Comparison of ENCODE assay signal across 1 cellular context in the genomic region with DNA sequence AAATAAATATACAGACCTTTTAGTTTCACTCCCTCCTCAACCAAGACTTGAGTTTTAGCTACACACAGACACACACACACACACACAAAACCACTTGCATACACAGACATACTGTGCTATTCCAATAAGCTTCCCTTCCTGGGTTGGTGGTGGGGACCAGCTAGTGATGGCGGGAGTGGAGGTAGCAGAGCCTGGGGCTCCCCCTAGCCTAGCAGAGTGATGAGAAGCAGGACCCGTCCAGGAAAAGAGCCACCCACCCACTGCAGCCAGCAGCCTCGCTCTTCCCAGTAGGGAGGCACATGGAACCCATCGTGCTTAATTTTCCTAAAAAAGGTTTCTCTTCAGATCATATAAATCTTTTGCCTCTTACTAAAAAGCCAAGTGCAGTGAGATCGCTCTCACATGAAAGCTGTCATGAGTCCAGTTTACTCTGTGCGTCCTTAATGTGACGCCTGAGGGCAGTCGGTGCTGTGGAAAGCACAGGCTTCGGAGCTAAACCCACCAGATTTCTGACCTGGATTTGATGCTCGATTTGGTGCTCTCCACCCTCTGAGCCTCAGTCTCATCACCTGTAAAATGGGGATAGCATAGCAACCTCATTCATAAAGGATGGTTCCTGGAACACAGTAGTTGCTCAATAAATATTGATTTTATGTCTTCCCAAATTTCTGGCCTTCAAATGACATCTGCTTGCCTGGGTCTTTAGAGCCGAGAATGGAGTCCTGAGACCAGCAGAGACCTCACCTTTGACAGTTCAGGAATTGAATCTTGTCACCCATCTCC.
TF ChIP-seq lines count a peak whose summit lies in the region.

No MANE protein-coding gene starts in this region.

TF ChIP-seq in endothelial cell of umbilical vein, 7 proteins besides CTCF, POLR2A, EP300 and RAD21:
- TF ChIP-seq MYC (IDR thresholded peaks at IDR 0.05; ENCODE audit: low read depth, low read length) = no peak
- no peak for TF ChIP-seq GATA2 (IDR thresholded peaks at IDR 0.05; ENCODE audit: insufficient read depth, insufficient read length, low read depth, low read length)
- no peak for TF ChIP-seq EZH2 (IDR thresholded peaks at IDR 0.05; ENCODE audit: borderline replicate concordance, low read depth, low read length, severe bottlenecking)
- TF ChIP-seq POLR2AphosphoS5 (IDR thresholded peaks at IDR 0.05; ENCODE audit: insufficient read depth, low read depth, low read length) = no peak
- TF ChIP-seq, protein P1, sequence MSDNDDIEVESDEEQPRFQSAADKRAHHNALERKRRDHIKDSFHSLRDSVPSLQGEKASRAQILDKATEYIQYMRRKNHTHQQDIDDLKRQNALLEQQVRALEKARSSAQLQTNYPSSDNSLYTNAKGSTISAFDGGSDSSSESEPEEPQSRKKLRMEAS (IDR thresholded peaks at IDR 0.05; ENCODE audit: insufficient read depth, insufficient read length) = no peak
- TF ChIP-seq FOS (IDR thresholded peaks at IDR 0.05; ENCODE audit: borderline replicate concordance, insufficient read depth, low read length) = no peak
- no peak for TF ChIP-seq JUN (IDR thresholded peaks at IDR 0.05; ENCODE audit: borderline replicate concordance, insufficient read depth, insufficient read length, low read depth)
